21 cellular contexts compared by ENCODE assay signal in the genomic region with DNA sequence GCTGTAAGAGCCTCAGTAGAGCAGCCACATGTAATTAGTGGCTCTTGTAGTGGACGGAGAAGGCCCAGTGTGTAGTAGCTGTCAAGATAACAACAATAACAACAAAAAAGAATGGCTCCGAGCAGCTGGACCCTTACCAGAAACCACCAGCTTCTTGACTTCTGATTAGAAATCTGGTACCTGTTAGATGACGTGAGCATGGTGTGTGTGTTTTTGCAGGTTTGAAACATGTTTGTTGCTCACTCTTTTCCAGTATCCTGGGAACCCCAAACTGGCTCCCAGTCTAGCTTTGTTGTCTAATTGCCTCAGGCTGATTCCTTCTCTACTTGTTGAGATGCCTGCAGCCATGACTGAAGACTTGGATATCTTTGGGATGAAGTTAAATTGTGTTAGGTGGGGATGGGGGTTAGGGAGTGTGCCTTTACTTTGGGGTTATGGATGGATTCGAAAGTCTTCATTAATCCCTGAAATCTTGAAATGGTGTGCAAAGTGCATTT. TPM values are rescaled to one million over a fixed set of nuclear protein-coding genes. Genes with fewer than 3 reads are reported as not detected.
DNase-seq lines count a peak whose midpoint lies in the region; ATAC-seq, FAIRE-seq and TF ChIP-seq lines count a peak whose summit lies in the region.
"Had no signal": no experiment of that assay in that cellular context is flagged by ENCODE, and none has a peak within 500 bp of the region (broad histone marks: within the 10 kb centered on the region; RNA-seq: fewer than 3 reads in every experiment).

No MANE protein-coding gene starts in this region.

- WGBS in aorta, 2 donors = 88 to 91% methylated on average over 4 of the region's 4 CpGs

- FAIRE-seq in bronchial epithelial cell (lab: Jason Lieb, UNC) = peak; percentile 13
- FAIRE-seq: GM12892 had no signal

- H3K27me3 Mint-ChIP-seq in nephron (ENCODE audit: low read depth) = no peaks in the 10 kb centered on the region

- ATAC-seq in Right ventricle myocardium superior (ENCODE audit: poor library complexity) (no peak), aorta (ENCODE audit: low FRiP score) (no peak), HG02571 (IDR thresholded peaks at IDR 0.05; ENCODE audit: unreplicated experiment) (no peak)
- ATAC-seq: Panc1 had no signal

- H3K4me3 ChIP-seq in cardiac muscle cell (no peak overlapping the region), bronchial epithelial cell (ENCODE audit: low read depth, low read length) (no peak overlapping the region), aorta (ENCODE audit: low read length in 2 of 2) (no peak overlapping the region)

- intact Hi-C loops in Right ventricle myocardium superior (cut with DNase I) = no loop called here
- intact Hi-C loops in posterior vena cava (cut with DNase I) = no loop called here
- intact Hi-C loops in aorta (cut with DNase I) = loop anchor here in 1 of 2 donors (5.0 kb wide), 1 partner anchor 126 kb away; the partner anchor contains the start of gene ATP5MC1

- H3K4me3 Mint-ChIP-seq in nephron = no peak overlapping the region
- H3K4me3 Mint-ChIP-seq: IgD-negative memory B cell had no signal

- H3K4me1 ChIP-seq in cardiac muscle cell (ENCODE audit: low read depth) (peaks cover 76% of the 10 kb centered on the region), aorta (ENCODE audit: control insufficient read depth in 1 of 2, insufficient read depth in 2 of 2, low read length in 2 of 2) (no peaks in the 10 kb centered on the region)

- TF ChIP-seq CTCF in cardiac muscle cell (IDR thresholded peaks at IDR 0.05; ENCODE audit: low read depth, low read length) = no peak
- TF ChIP-seq CTCF in bronchial epithelial cell (IDR thresholded peaks at IDR 0.05; ENCODE audit: insufficient read depth, low read length, severe bottlenecking) = no peak
- no peak for TF ChIP-seq CTCF in nephron (IDR thresholded peaks at IDR 0.05; ENCODE audit: unreplicated experiment in 3 of 3)

- peaks cover 75% of the 10 kb centered on the region for H3K4me1 Mint-ChIP-seq in nephron
- H3K4me1 Mint-ChIP-seq: CD14-positive monocyte, IgD-negative memory B cell had no signal

- H3K27me3 ChIP-seq in cardiac muscle cell = no peaks in the 10 kb centered on the region
- peaks cover 28% of the 10 kb centered on the region for H3K27me3 ChIP-seq in bronchial epithelial cell (ENCODE audit: control insufficient read depth, insufficient read depth, low read length)
- H3K27me3 ChIP-seq in aorta (ENCODE audit: control insufficient read depth in 1 of 2, insufficient read depth in 2 of 2, low read length in 1 of 2) = no peaks in the 10 kb centered on the region

- no peaks in the 10 kb centered on the region for H3K9me3 ChIP-seq in cardiac muscle cell (ENCODE audit: low read depth)
- no peaks in the 10 kb centered on the region for H3K9me3 ChIP-seq in aorta (ENCODE audit: control insufficient read depth, low read length)

- peaks cover 6% of the 10 kb centered on the region for H3K36me3 ChIP-seq in cardiac muscle cell
- H3K36me3 ChIP-seq in bronchial epithelial cell (ENCODE audit: control insufficient read depth, insufficient read depth, low read length) = no peaks in the 10 kb centered on the region
- no peaks in the 10 kb centered on the region for H3K36me3 ChIP-seq in aorta (ENCODE audit: control insufficient read depth in 1 of 2, insufficient read depth in 2 of 2, low read length in 1 of 2)

- H3K27ac ChIP-seq in cardiac muscle cell = peak overlapping the region; percentile 69
- H3K27ac ChIP-seq in aorta (ENCODE audit: low read depth in 1 of 2, low read length in 2 of 2) = no peak overlapping the region

- peak overlapping the region in 2 of 3 experiments; percentile 31 to 50 for H3K27ac Mint-ChIP-seq in nephron
- H3K27ac Mint-ChIP-seq: CD14-positive monocyte, IgD-negative memory B cell had no signal

- DNase-seq in cardiac muscle cell (ENCODE audit: low read depth in 1 of 2, low spot score in 1 of 2) = no peak
- DNase-seq in Right ventricle myocardium superior = no peak
- DNase-seq in bronchial epithelial cell (ENCODE audit: low read depth) = no peak
- DNase-seq in posterior vena cava (ENCODE audit: low spot score) = no peak
- no peak for DNase-seq in A172 (ENCODE audit: low spot score)
- DNase-seq in aorta = no peak
- DNase-seq: 8988T, Calu3, MV-4-11, NCI-H1417 treated with DMSO at 0.1 percent for 48 hours, NCI-H2029, NCI-H2171 treated with DMSO at 0.1 percent for 48 hours, SHP77 had no signal

- H3K9me3 Mint-ChIP-seq in nephron = no peaks in the 10 kb centered on the region
- H3K9me3 Mint-ChIP-seq: IgD-negative memory B cell had no signal

- peaks cover 26% of the 10 kb centered on the region for H3K36me3 Mint-ChIP-seq in nephron (ENCODE audit: low read depth)
- H3K36me3 Mint-ChIP-seq: CD14-positive monocyte, IgD-negative memory B cell had no signal

RNA-seq across cellular contexts. Expression of gene IGF2BP1, which starts 21.0 kb away (rescaled TPM):
- total RNA-seq in cardiac muscle cell (55.1 and 74.0 TPM in 2 replicates), Right ventricle myocardium superior (not detected), bronchial epithelial cell (not detected in 2 replicates), posterior vena cava (under 1 TPM in 1 of 2 donors, not detected in 1; 0.05 TPM), aorta (under 1 TPM in 1 of 2 donors, not detected in 1; 0.29 TPM)
- polyA plus RNA-seq in cardiac muscle cell (18.7 and 41.7 TPM in 2 replicates), aorta (under 1 TPM in 1 of 2 donors, not detected in 1; 0.13 TPM)
- total RNA-seq in A172 (2014; rRNA removed; shearing (Covaris generic)) = 14.8 and 16.0 TPM in 2 replicates
- polyA plus RNA-seq: CD14-positive monocyte, IgD-negative memory B cell had no signal

RNA-seq across cellular contexts. Expression of gene GIP, which starts 49.8 kb away (rescaled TPM):
- total RNA-seq in cardiac muscle cell = not detected in 2 replicates
- 0.66 TPM in 1 of 2 replicates, not detected in the other for polyA plus RNA-seq in cardiac muscle cell
- total RNA-seq in Right ventricle myocardium superior = not detected
- not detected in 2 replicates for total RNA-seq in bronchial epithelial cell
- not detected for total RNA-seq in posterior vena cava
- not detected in 2 replicates for total RNA-seq in A172 (2014; rRNA removed; shearing (Covaris generic))
- not detected for total RNA-seq in aorta
- polyA plus RNA-seq in aorta = 1 to 10 TPM in 1 of 2 donors, not detected in 1; 3.3 TPM
- total RNA-seq: Calu3, H4, NCI-H460 had no signal
- polyA plus RNA-seq: CD14-positive monocyte, IgD-negative memory B cell had no signal

Comparison
In these comparisons a context has a peak if more than half of its experiments do, and no peak if none do; other contexts are left out.
1. RNA of gene IGF2BP1, which starts 21.0 kb away (total RNA-seq): 55.1 to 74.0 TPM in cardiac muscle cell and 14.8 to 16.0 TPM in A172; 0.29 TPM in aorta, 0.05 TPM in posterior vena cava, not detected in Right ventricle myocardium superior (single experiment) and not detected in bronchial epithelial cell; every median in the first group is over 10 times any median in the second.